Comparison of ENCODE assay signal across 14 cellular contexts in the genomic region with DNA sequence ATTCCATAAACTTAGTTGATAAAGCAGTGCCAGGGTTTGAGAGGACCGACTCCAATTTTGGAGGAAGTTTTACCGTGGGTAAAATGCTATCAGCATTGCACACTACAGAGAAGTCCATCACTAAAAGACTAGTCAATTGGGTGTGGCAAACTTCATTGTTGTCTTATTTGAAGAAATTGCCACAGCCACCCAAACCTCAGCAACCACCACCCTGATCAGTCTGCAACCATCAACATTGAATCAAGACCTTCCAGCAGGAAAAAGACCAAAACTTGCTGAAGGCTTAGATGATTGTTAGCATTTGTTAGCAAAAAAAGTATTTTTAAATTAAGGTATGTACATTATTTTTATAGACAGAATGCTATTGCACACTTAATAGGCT.
DNase-seq lines count a peak whose midpoint lies in the region; ATAC-seq, FAIRE-seq and TF ChIP-seq lines count a peak whose summit lies in the region.
"Had no signal": no experiment of that assay in that cellular context is flagged by ENCODE, and none has a peak within 500 bp of the region (broad histone marks: within the 10 kb centered on the region; RNA-seq: fewer than 3 reads in every experiment).

No MANE protein-coding gene starts in this region.

- no peaks in the 10 kb centered on the region for H3K36me3 ChIP-seq in Panc1 (ENCODE audit: control insufficient read depth, insufficient read depth, low read length)
- no peaks in the 10 kb centered on the region for H3K36me3 ChIP-seq in small intestine (ENCODE audit: control insufficient read depth in 2 of 2, insufficient read depth in 2 of 2, low read length in 2 of 2)
- H3K36me3 ChIP-seq in mesenchymal stem cell (ENCODE audit: control insufficient read depth in 1 of 2, insufficient read depth in 2 of 2, low read depth in 1 of 2, low read length in 2 of 2), result peaks cover 2 to 4% of the 10 kb centered on the region in 2 experiments
- H3K36me3 ChIP-seq: adrenal gland had no signal

- no peak overlapping the region for H2AFZ ChIP-seq in mesenchymal stem cell (ENCODE audit: low read depth, low read length)

- no peak overlapping the region for H2BK15ac ChIP-seq in mesenchymal stem cell (ENCODE audit: low read depth, poor library complexity, severe bottlenecking)

- peak overlapping the region; percentile 87 for H3K4me3 Mint-ChIP-seq in central memory CD8-positive, alpha-beta T cell

- no peak overlapping the region for H3K18ac ChIP-seq in mesenchymal stem cell (ENCODE audit: low read depth in 1 of 2, low read length in 2 of 2)

- H3K27me3 Mint-ChIP-seq in central memory CD8-positive, alpha-beta T cell, result no peaks in the 10 kb centered on the region

- no peak overlapping the region for H2BK5ac ChIP-seq in mesenchymal stem cell (ENCODE audit: low read depth, low read length, poor library complexity, severe bottlenecking)

- ATAC-seq in Panc1 (no peak), HG02571 (IDR thresholded peaks at IDR 0.05; ENCODE audit: unreplicated experiment) (no peak)
- ATAC-seq in central memory CD8-positive, alpha-beta T cell (replicated peaks; ENCODE audit: extremely low read depth, poor library complexity, severe bottlenecking), result peak; percentile 56
- ATAC-seq: K562 had no signal

- 66 to 68% (median 68%) methylated on average over 2 of the region's 2 CpGs for WGBS in small intestine, 3 donors
- 100% methylated on average over 2 of the region's 2 CpGs for WGBS in mesenchymal stem cell

- H3K79me1 ChIP-seq in mesenchymal stem cell (replicated peaks; ENCODE audit: low read length, poor library complexity, severe bottlenecking), result no peaks in the 10 kb centered on the region

- no peak overlapping the region for H3K23ac ChIP-seq in mesenchymal stem cell (ENCODE audit: low read length in 2 of 2)

- H3K4me1 ChIP-seq in Panc1 (ENCODE audit: control insufficient read depth, insufficient read depth, low read length), result peaks cover 6% of the 10 kb centered on the region; the same call in 1 of the 2 replicates
- peaks cover 0 to 8% of the 10 kb centered on the region in 2 donors for H3K4me1 ChIP-seq in small intestine (ENCODE audit: control insufficient read depth in 2 of 2, insufficient read depth in 1 of 2, low read depth in 1 of 2, low read length in 1 of 2)
- peaks cover 11% of the 10 kb centered on the region for H3K4me1 ChIP-seq in mesenchymal stem cell (ENCODE audit: control insufficient read depth, insufficient read depth, low read depth, low read length)

- FAIRE-seq in small intestine (lab: Jason Lieb, UNC), result no peak
- FAIRE-seq: GM19239, K562 had no signal

- H3K27ac Mint-ChIP-seq in central memory CD8-positive, alpha-beta T cell (ENCODE audit: low read depth), result peak overlapping the region; percentile 95
- H3K27ac Mint-ChIP-seq: progenitor cell of endocrine pancreas had no signal

- no peak overlapping the region for H2BK12ac ChIP-seq in mesenchymal stem cell (ENCODE audit: low read length in 2 of 2)

- H3K9me3 ChIP-seq in Panc1 (ENCODE audit: control insufficient read depth, insufficient read depth, low read depth, low read length), result no peaks in the 10 kb centered on the region
- no peaks in the 10 kb centered on the region for H3K9me3 ChIP-seq in small intestine (ENCODE audit: control insufficient read depth, low read depth)
- no peaks in the 10 kb centered on the region for H3K9me3 ChIP-seq in mesenchymal stem cell (ENCODE audit: control insufficient read depth, low read length)
- H3K9me3 ChIP-seq: adrenal gland, mucosa of descending colon had no signal

- in situ Hi-C loops in Panc1 (cut with HindIII; ENCODE audit: low pct_unique_long_range_greater_than_20kb, low sequenced_read_pairs), result no loop called here

- BruUV-seq in Panc1 (replicated peaks; lab: Mats Ljungman, UMichigan), result TSS peak; percentile 30

- H3K9me3 Mint-ChIP-seq in central memory CD8-positive, alpha-beta T cell, result no peaks in the 10 kb centered on the region

- no peak overlapping the region for H3K4ac ChIP-seq in mesenchymal stem cell (ENCODE audit: low read depth in 1 of 2, low read length in 2 of 2)

- H3K4me3 ChIP-seq in Panc1 (ENCODE audit: low read depth in 2 of 2, low read length in 2 of 2) (no peak overlapping the region), small intestine (ENCODE audit: low read depth in 1 of 2, low read length in 2 of 2) (no peak overlapping the region), mesenchymal stem cell (ENCODE audit: insufficient read depth in 1 of 2, low read depth in 1 of 2, low read length in 2 of 2) (no peak overlapping the region)
- H3K4me3 ChIP-seq: adrenal gland, K562, mucosa of descending colon had no signal

- H3K14ac ChIP-seq in mesenchymal stem cell (ENCODE audit: low read length in 2 of 2), result no peak overlapping the region

- peak; percentile 30 for DNase-seq in activated effector memory CD4-positive, alpha-beta T cell treated with anti-CD3 and anti-CD28 coated beads, Interleukin-2, amount 50 U/mL, for 16 hours
- DNase-seq in activated effector memory CD4-positive, alpha-beta T cell treated with Interleukin-2 at 50 U/mL for 16 hours, result no peak
- DNase-seq in Panc1 (ENCODE audit: low read depth, low spot score), result no peak
- no peak for DNase-seq in central memory CD8-positive, alpha-beta T cell (ENCODE audit: low spot score in 2 of 2)
- DNase-seq in small intestine, result peak; percentile 33
- no peak for DNase-seq in NOMO-1 (lab: John Stamatoyannopoulos, UW; ENCODE audit: unreplicated experiment in 2 of 2)
- DNase-seq in mesenchymal stem cell, result no peak

- H3K27ac ChIP-seq in Panc1 (ENCODE audit: low read length) (no peak overlapping the region), small intestine (ENCODE audit: low read depth in 1 of 2, low read length in 1 of 2) (peak overlapping the region in 1 of 2 donors; percentile 21), mesenchymal stem cell (ENCODE audit: low read length, poor library complexity, severe bottlenecking) (no peak overlapping the region)
- H3K27ac ChIP-seq: epithelial cell of prostate had no signal

- H4K8ac ChIP-seq in mesenchymal stem cell (ENCODE audit: low read length), result no peak overlapping the region

- TF ChIP-seq CTCF in Panc1 (IDR thresholded peaks at IDR 0.05), result no peak

- POLR2A ChIA-PET in Panc1 (lab: Charles Lee), result no interaction called here

- no peak overlapping the region for H3K9ac ChIP-seq in mesenchymal stem cell (ENCODE audit: low read length)

- intact Hi-C loops in Panc1 (cut with micrococcal nuclease; ENCODE audit: unreplicated experiment), result no loop called here

- no peak overlapping the region for H4K91ac ChIP-seq in mesenchymal stem cell (ENCODE audit: low read length)

- no peak overlapping the region for H2AK5ac ChIP-seq in mesenchymal stem cell (ENCODE audit: low read length, severe bottlenecking)

- CTCF ChIA-PET in Panc1 (lab: Charles Lee), result no interaction called here

- no peak overlapping the region for H2BK120ac ChIP-seq in mesenchymal stem cell (ENCODE audit: low read depth, low read length)

- no peak overlapping the region for H3K4me2 ChIP-seq in mesenchymal stem cell (ENCODE audit: low read length, poor library complexity, severe bottlenecking)

- H3K27me3 ChIP-seq in Panc1 (ENCODE audit: control insufficient read depth, insufficient read depth, low read length) (no peaks in the 10 kb centered on the region), small intestine (ENCODE audit: control insufficient read depth in 2 of 2, insufficient read depth in 2 of 2, low read length in 2 of 2) (no peaks in the 10 kb centered on the region), mesenchymal stem cell (ENCODE audit: control insufficient read depth in 1 of 2, insufficient read depth in 1 of 2, low read length in 2 of 2) (no peaks in the 10 kb centered on the region)
- H3K27me3 ChIP-seq: adrenal gland had no signal

- H3K36me3 Mint-ChIP-seq in central memory CD8-positive, alpha-beta T cell (ENCODE audit: insufficient read depth), result peaks cover 12% of the 10 kb centered on the region

- H3K4me1 Mint-ChIP-seq in central memory CD8-positive, alpha-beta T cell, result peaks cover 75% of the 10 kb centered on the region

Comparison
In these comparisons a context has a peak if more than half of its experiments do, and no peak if none do; other contexts are left out.
1. DNase-seq: peak in activated effector memory CD4-positive, alpha-beta T cell treated with anti-CD3 and anti-CD28 coated beads, Interleukin-2, amount 50 U/mL, for 16 hours (single experiment) and small intestine (single experiment); none in activated effector memory CD4-positive, alpha-beta T cell treated with Interleukin-2 at 50 U/mL for 16 hours (single experiment), Panc1 (single experiment), central memory CD8-positive, alpha-beta T cell (0 of 2), NOMO-1 (0 of 2) and mesenchymal stem cell (single experiment).